ENCODE assay signal across 15 cellular contexts in genomic region chr10:8078027-8078426, GRCh38. TPM values are rescaled to one million over a fixed set of nuclear protein-coding genes. Genes with fewer than 3 reads are reported as not detected.
DNase-seq lines count a peak whose midpoint lies in the region; TF ChIP-seq lines count a peak whose summit lies in the region.
"Had no signal": no experiment of that assay in that cellular context is flagged by ENCODE, and none has a peak within 500 bp of the region (broad histone marks: within the 10 kb centered on the region; RNA-seq: fewer than 3 reads in every experiment).

No MANE protein-coding gene starts in this region.

- H3K9me3 ChIP-seq in Caco-2 (no peaks in the 10 kb centered on the region), trophoblast cell (ENCODE audit: insufficient read depth, low read depth, low read length) (peaks cover 2% of the 10 kb centered on the region)
- H3K9me3 ChIP-seq: BLaER1 treated with 17β-estradiol and CSF1 and Interleukin-3, amounts not matched to agents 10 nM and 100 nM had no signal

- H3K4me3 ChIP-seq in Caco-2 (ENCODE audit: low read depth, low read length) (no peak overlapping the region), trophoblast cell (ENCODE audit: low read depth, low read length) (no peak overlapping the region)
- H3K4me3 ChIP-seq: BLaER1 treated with 17β-estradiol and CSF1 and Interleukin-3, amounts not matched to agents 10 nM and 100 nM had no signal

- no peaks in the 10 kb centered on the region for H3K27me3 ChIP-seq in Caco-2 (replicated peaks; ENCODE audit: control insufficient read depth, insufficient read depth, low read length)
- H3K27me3 ChIP-seq in trophoblast cell (ENCODE audit: insufficient read depth, low read length), result no peaks in the 10 kb centered on the region
- H3K27me3 ChIP-seq: BLaER1 treated with 17β-estradiol and CSF1 and Interleukin-3, amounts not matched to agents 10 nM and 100 nM had no signal

- intact Hi-C loops in Caco-2 (cut with micrococcal nuclease; ENCODE audit: unreplicated experiment), result no loop called here
- intact Hi-C loops in activated T-helper 2 cell treated with anti-CD3 and anti-CD28 coated beads, Interferon-gamma antibody, Interleukin-2, Interleukin-4, amounts not matched to agents 10 μg/mL and 5 μg/mL and 100 μg/mL, durations not matched to agents 14 hours and 24 hours and 36 hours (cut with micrococcal nuclease), result no loop called here

- H4K91ac ChIP-seq in trophoblast cell (ENCODE audit: low read depth, low read length), result no peak overlapping the region

- H3K9ac ChIP-seq in trophoblast cell (ENCODE audit: low read length), result no peak overlapping the region
- H3K9ac ChIP-seq: BLaER1 treated with 17β-estradiol and CSF1 and Interleukin-3, amounts not matched to agents 10 nM and 100 nM had no signal

- H3K4me1 ChIP-seq in Caco-2, result peaks cover 34% of the 10 kb centered on the region
- H3K4me1 ChIP-seq in trophoblast cell (ENCODE audit: control insufficient read depth in 1 of 2, insufficient read depth in 2 of 2, low read length in 2 of 2), result peaks cover 12 to 14% of the 10 kb centered on the region in 2 experiments

- peaks cover 2% of the 10 kb centered on the region for H3K79me2 ChIP-seq in trophoblast cell (ENCODE audit: control insufficient read depth, insufficient read depth, low read length, poor library complexity)

- no peak overlapping the region for H4K8ac ChIP-seq in trophoblast cell (ENCODE audit: low read depth, low read length)

- peaks cover 20% of the 10 kb centered on the region for H3K4me1 Mint-ChIP-seq in activated naive CD8-positive, alpha-beta T cell (ENCODE audit: low read depth)
- H3K4me1 Mint-ChIP-seq in activated naive CD8-positive, alpha-beta T cell treated with anti-CD3 and anti-CD28 coated beads for 36 hours, result peaks cover 20% of the 10 kb centered on the region
- H3K4me1 Mint-ChIP-seq in Caco-2 (ENCODE audit: low read depth, unreplicated experiment), result peaks cover 44% of the 10 kb centered on the region
- H3K4me1 Mint-ChIP-seq in activated T-helper 2 cell treated with anti-CD3 and anti-CD28 coated beads, Interferon-gamma antibody, Interleukin-2, Interleukin-4, amounts not matched to agents 10 μg/mL and 5 μg/mL and 100 μg/mL, durations not matched to agents 14 hours and 24 hours and 36 hours (ENCODE audit: low read depth), result peaks cover 42% of the 10 kb centered on the region

- no peak overlapping the region for H2BK120ac ChIP-seq in trophoblast cell (ENCODE audit: insufficient read depth, low read length, poor library complexity)

- no peaks in the 10 kb centered on the region for H3K9me3 Mint-ChIP-seq in activated naive CD8-positive, alpha-beta T cell (ENCODE audit: low read depth)
- no peaks in the 10 kb centered on the region for H3K9me3 Mint-ChIP-seq in activated naive CD8-positive, alpha-beta T cell treated with anti-CD3 and anti-CD28 coated beads for 36 hours
- H3K9me3 Mint-ChIP-seq in Caco-2 (ENCODE audit: unreplicated experiment), result no peaks in the 10 kb centered on the region
- H3K9me3 Mint-ChIP-seq in activated T-helper 2 cell treated with anti-CD3 and anti-CD28 coated beads, Interferon-gamma antibody, Interleukin-2, Interleukin-4, amounts not matched to agents 10 μg/mL and 5 μg/mL and 100 μg/mL, durations not matched to agents 14 hours and 24 hours and 36 hours, result no peaks in the 10 kb centered on the region
- H3K9me3 Mint-ChIP-seq: CD4-positive, alpha-beta memory T cell had no signal

- H4K12ac ChIP-seq in trophoblast cell (ENCODE audit: low read depth, low read length), result no peak overlapping the region

- H3K23ac ChIP-seq in trophoblast cell (ENCODE audit: low read length), result no peak overlapping the region

- no peak overlapping the region for H2BK5ac ChIP-seq in trophoblast cell (ENCODE audit: low read depth, low read length, poor library complexity)

- no peak overlapping the region for H2AK5ac ChIP-seq in trophoblast cell (ENCODE audit: low read length)

- no peak overlapping the region for H3K4me2 ChIP-seq in trophoblast cell (ENCODE audit: low read length)
- H3K4me2 ChIP-seq: BLaER1 treated with 17β-estradiol and CSF1 and Interleukin-3, amounts not matched to agents 10 nM and 100 nM had no signal

- BruUV-seq in Caco-2 (replicated peaks; lab: Mats Ljungman, UMichigan), result no TSS peak

- H2AFZ ChIP-seq in trophoblast cell (ENCODE audit: insufficient read depth, low read length, poor library complexity), result no peak overlapping the region

- H3K79me1 ChIP-seq in trophoblast cell (ENCODE audit: low read length), result peaks cover 20% of the 10 kb centered on the region

- no peak overlapping the region for H3K4ac ChIP-seq in trophoblast cell (ENCODE audit: low read depth, low read length)

- H3K14ac ChIP-seq in trophoblast cell (ENCODE audit: low read length), result no peak overlapping the region

- CTCF ChIA-PET in Caco-2 (lab: Charles Lee), result no interaction called here

- WGBS in trophoblast cell (ENCODE audit: extremely low coverage, insufficient coverage, insufficient read length), result no CpG with 5 or more reads among the region's 1 CpG

- POLR2A ChIA-PET in Caco-2 (lab: Charles Lee), result no interaction called here

- H3K18ac ChIP-seq in trophoblast cell (ENCODE audit: low read length), result no peak overlapping the region

- H3K27ac ChIP-seq in trophoblast cell (ENCODE audit: low read depth, low read length), result peak overlapping the region; percentile 62
- H3K27ac ChIP-seq: BLaER1 treated with 17β-estradiol and CSF1 and Interleukin-3, amounts not matched to agents 10 nM and 100 nM had no signal

- peak overlapping the region; percentile 7 for H3K27ac Mint-ChIP-seq in activated naive CD8-positive, alpha-beta T cell
- no peak overlapping the region for H3K27ac Mint-ChIP-seq in activated naive CD8-positive, alpha-beta T cell treated with anti-CD3 and anti-CD28 coated beads for 36 hours
- peak overlapping the region; percentile 66 for H3K27ac Mint-ChIP-seq in Caco-2 (ENCODE audit: unreplicated experiment)
- H3K27ac Mint-ChIP-seq in activated T-helper 2 cell treated with anti-CD3 and anti-CD28 coated beads, Interferon-gamma antibody, Interleukin-2, Interleukin-4, amounts not matched to agents 10 μg/mL and 5 μg/mL and 100 μg/mL, durations not matched to agents 14 hours and 24 hours and 36 hours, result peak overlapping the region; percentile 63

- H2BK12ac ChIP-seq in trophoblast cell (ENCODE audit: low read length), result no peak overlapping the region

- TF ChIP-seq CTCF in Caco-2 (IDR thresholded peaks at IDR 0.05; ENCODE audit: insufficient read depth in 1 of 2, low read depth in 1 of 2, low read length in 1 of 2, severe bottlenecking in 1 of 2, unreplicated experiment in 1 of 2), result no peak

- peaks cover 17% of the 10 kb centered on the region for H3K36me3 Mint-ChIP-seq in activated naive CD8-positive, alpha-beta T cell
- H3K36me3 Mint-ChIP-seq in activated naive CD8-positive, alpha-beta T cell treated with anti-CD3 and anti-CD28 coated beads for 36 hours, result peaks cover 14% of the 10 kb centered on the region
- H3K36me3 Mint-ChIP-seq in Caco-2 (ENCODE audit: insufficient read depth, unreplicated experiment), result peaks cover 43% of the 10 kb centered on the region
- H3K36me3 Mint-ChIP-seq in activated T-helper 2 cell treated with anti-CD3 and anti-CD28 coated beads, Interferon-gamma antibody, Interleukin-2, Interleukin-4, amounts not matched to agents 10 μg/mL and 5 μg/mL and 100 μg/mL, durations not matched to agents 14 hours and 24 hours and 36 hours (ENCODE audit: low read depth), result peaks cover 74% of the 10 kb centered on the region

- peaks cover 4% of the 10 kb centered on the region for H3K36me3 ChIP-seq in Caco-2 (ENCODE audit: control insufficient read depth, insufficient read depth, low read length)
- peaks cover 11 to 13% of the 10 kb centered on the region in 2 experiments for H3K36me3 ChIP-seq in trophoblast cell (ENCODE audit: control insufficient read depth in 1 of 2, insufficient read depth in 2 of 2, low read length in 2 of 2)
- H3K36me3 ChIP-seq: BLaER1 treated with 17β-estradiol and CSF1 and Interleukin-3, amounts not matched to agents 10 nM and 100 nM had no signal

- H3K4me3 Mint-ChIP-seq in activated naive CD8-positive, alpha-beta T cell, result no peak overlapping the region
- H3K4me3 Mint-ChIP-seq in activated naive CD8-positive, alpha-beta T cell treated with anti-CD3 and anti-CD28 coated beads for 36 hours, result no peak overlapping the region
- H3K4me3 Mint-ChIP-seq in Caco-2 (ENCODE audit: unreplicated experiment), result no peak overlapping the region
- no peak overlapping the region for H3K4me3 Mint-ChIP-seq in activated T-helper 2 cell treated with anti-CD3 and anti-CD28 coated beads, Interferon-gamma antibody, Interleukin-2, Interleukin-4, amounts not matched to agents 10 μg/mL and 5 μg/mL and 100 μg/mL, durations not matched to agents 14 hours and 24 hours and 36 hours (ENCODE audit: low read depth)
- H3K4me3 Mint-ChIP-seq: CD4-positive, alpha-beta memory T cell had no signal

- H3K27me3 Mint-ChIP-seq in activated naive CD8-positive, alpha-beta T cell, result no peaks in the 10 kb centered on the region
- no peaks in the 10 kb centered on the region for H3K27me3 Mint-ChIP-seq in activated naive CD8-positive, alpha-beta T cell treated with anti-CD3 and anti-CD28 coated beads for 36 hours
- H3K27me3 Mint-ChIP-seq in Caco-2 (ENCODE audit: insufficient read depth, unreplicated experiment), result no peaks in the 10 kb centered on the region
- no peaks in the 10 kb centered on the region for H3K27me3 Mint-ChIP-seq in activated T-helper 2 cell treated with anti-CD3 and anti-CD28 coated beads, Interferon-gamma antibody, Interleukin-2, Interleukin-4, amounts not matched to agents 10 μg/mL and 5 μg/mL and 100 μg/mL, durations not matched to agents 14 hours and 24 hours and 36 hours (ENCODE audit: low read depth)
- H3K27me3 Mint-ChIP-seq: CD4-positive, alpha-beta memory T cell had no signal

- DNase-seq in activated naive CD8-positive, alpha-beta T cell treated with anti-CD3 and anti-CD28 coated beads for 36 hours, result no peak
- DNase-seq in Caco-2 (no peak), trophoblast cell (peak in 1 of 2 donors; percentile 62), NCI-H2227 (lab: John Stamatoyannopoulos, UW; ENCODE audit: unreplicated experiment) (no peak), T-helper 1 cell (no peak)
- DNase-seq in activated T-helper 2 cell treated with anti-CD3 and anti-CD28 coated beads, Interferon-gamma antibody, Interleukin-2, Interleukin-4, amounts not matched to agents 10 μg/mL and 5 μg/mL and 100 μg/mL, durations not matched to agents 14 hours and 24 hours and 36 hours (ENCODE audit: low spot score), result no peak
- DNase-seq: ACHN; CD4-positive, alpha-beta memory T cell; DND-41; GDM1; GOT3; HCEC 1CT had no signal

RNA-seq across cellular contexts. Expression of gene GATA3, which starts 23.5 kb away (rescaled TPM):
- 1 to 10 TPM; 8.4 to 8.8 TPM for total RNA-seq in activated naive CD8-positive, alpha-beta T cell treated with anti-CD3 and anti-CD28 coated beads for 36 hours
- total RNA-seq in Caco-2 (2022), result 27.7 and 32.0 TPM in 2 replicates
- 281 and 293 TPM in 2 replicates for total RNA-seq in activated T-helper 2 cell treated with anti-CD3 and anti-CD28 coated beads, Interferon-gamma antibody, Interleukin-2, Interleukin-4, amounts not matched to agents 10 μg/mL and 5 μg/mL and 100 μg/mL, durations not matched to agents 14 hours and 24 hours and 36 hours
- 366 and 392 TPM in 2 replicates for polyA plus RNA-seq in trophoblast cell (2013)
- total RNA-seq: HepG2 had no signal
- polyA plus RNA-seq: HepG2 had no signal
